28 cellular contexts compared by ENCODE assay signal in genomic region chr16:2704983-2705275, GRCh38.
"Had no signal": no experiment of that assay in that cellular context is flagged by ENCODE, and none has a peak within 500 bp of the region (broad histone marks: within the 10 kb centered on the region; RNA-seq: fewer than 3 reads in every experiment).

No MANE protein-coding gene starts in this region.

- H3K4me1 Mint-ChIP-seq: activated CD4-positive, alpha-beta T cell treated with anti-CD3 and anti-CD28 coated beads for 36 hours; activated CD4-positive, alpha-beta T cell treated with anti-CD3 and anti-CD28 coated beads, Interleukin-2, amount 10 ng/mL, durations not matched to agents 24 days and 14 days; activated CD8-positive, alpha-beta memory T cell treated with anti-CD3 and anti-CD28 coated beads, Interleukin-2, amount 10 ng/mL, durations not matched to agents 7 days and 5 days; central memory CD8-positive, alpha-beta T cell had no signal

- H3K27ac Mint-ChIP-seq: activated CD4-positive, alpha-beta memory T cell treated with anti-CD3 and anti-CD28 coated beads for 36 hours; activated CD4-positive, alpha-beta T cell treated with anti-CD3 and anti-CD28 coated beads for 36 hours; activated CD4-positive, alpha-beta T cell treated with anti-CD3 and anti-CD28 coated beads, Interleukin-2, amount 10 ng/mL, durations not matched to agents 24 days and 14 days; activated CD8-positive, alpha-beta memory T cell treated with anti-CD3 and anti-CD28 coated beads, Interleukin-2, amount 10 ng/mL, durations not matched to agents 7 days and 5 days; activated CD8-positive, alpha-beta T cell treated with anti-CD3 and anti-CD28 coated beads, Interleukin-2, amount 10 ng/mL, durations not matched to agents 7 days and 5 days; activated naive CD8-positive, alpha-beta T cell; activated T-helper 1 cell treated with anti-CD3 and anti-CD28 coated beads, Interleukin-12 subunit alpha, Interleukin-12 subunit beta, Interleukin-2, Interleukin-4 antibody, amounts not matched to agents 30 ng/mL and 10 ng/mL and 1 ng/mL, durations not matched to agents 14 hours and 24 hours and 36 hours; activated T-helper 2 cell treated with anti-CD3 and anti-CD28 coated beads, Interferon-gamma antibody, Interleukin-2, Interleukin-4, amounts not matched to agents 10 μg/mL and 5 μg/mL and 100 μg/mL, durations not matched to agents 14 hours and 24 hours and 36 hours; effector memory CD8-positive, alpha-beta T cell had no signal

- H3K27me3 ChIP-seq: brain microvascular endothelial cell, esophagus muscularis mucosa, foreskin keratinocyte, gastrocnemius medialis had no signal

- DNase-seq: activated CD4-positive, alpha-beta memory T cell treated with anti-CD3 and anti-CD28 coated beads for 36 hours; activated CD4-positive, alpha-beta T cell treated with anti-CD3 and anti-CD28 coated beads for 36 hours; activated CD4-positive, alpha-beta T cell treated with anti-CD3 and anti-CD28 coated beads, Interleukin-2, amount 10 ng/mL, durations not matched to agents 24 days and 14 days; activated CD4-positive, CD25-positive, alpha-beta regulatory T cell; activated CD4-positive, CD25-positive, alpha-beta regulatory T cell treated with anti-CD3 and anti-CD28 coated beads, Interleukin-2, amount 50 U/mL, for 72 hours; activated CD8-positive, alpha-beta memory T cell treated with anti-CD3 and anti-CD28 coated beads, Interleukin-2, amount 10 ng/mL, durations not matched to agents 7 days and 5 days; activated CD8-positive, alpha-beta memory T cell treated with anti-CD3 and anti-CD28 coated beads, Interleukin-2, amount 50 U/mL, for 4 hours; activated CD8-positive, alpha-beta T cell treated with anti-CD3 and anti-CD28 coated beads, Interleukin-2, amount 10 ng/mL, durations not matched to agents 7 days and 5 days; activated effector memory CD4-positive, alpha-beta T cell treated with anti-CD3 and anti-CD28 coated beads, Interleukin-2, amount 50 U/mL, for 16 hours; activated naive CD4-positive, alpha-beta T cell treated with anti-CD3 and anti-CD28 coated beads, Interleukin-2, amount 50 U/mL, for 16 hours; activated T-cell treated with anti-CD3 and anti-CD28 coated beads, Interleukin-2, amount 50 U/mL, for 1 hour; activated T-cell treated with anti-CD3 and anti-CD28 coated beads, Interleukin-2, amount 50 U/mL, for 48 hours; amniotic stem cell; anterior cingulate cortex; brain microvascular endothelial cell; cortex of kidney; dermis blood vessel endothelial cell; effector CD4-positive, alpha-beta T cell; effector memory CD8-positive, alpha-beta T cell; erythroblast; foreskin keratinocyte; gastrocnemius medialis; T-helper 2 cell had no signal

- H3K4me1 ChIP-seq: foreskin keratinocyte had no signal

- H3K36me3 Mint-ChIP-seq: activated naive CD8-positive, alpha-beta T cell had no signal

- H3K27me3 Mint-ChIP-seq: activated CD4-positive, alpha-beta memory T cell treated with anti-CD3 and anti-CD28 coated beads for 36 hours; activated CD4-positive, alpha-beta T cell treated with anti-CD3 and anti-CD28 coated beads for 36 hours; activated CD4-positive, alpha-beta T cell treated with anti-CD3 and anti-CD28 coated beads, Interleukin-2, amount 10 ng/mL, durations not matched to agents 24 days and 14 days; activated CD8-positive, alpha-beta memory T cell treated with anti-CD3 and anti-CD28 coated beads, Interleukin-2, amount 10 ng/mL, durations not matched to agents 7 days and 5 days; activated naive CD8-positive, alpha-beta T cell; central memory CD8-positive, alpha-beta T cell; effector memory CD8-positive, alpha-beta T cell had no signal

- H3K4me3 ChIP-seq: esophagus muscularis mucosa, gastrocnemius medialis had no signal

- H3K9me3 Mint-ChIP-seq: activated CD4-positive, alpha-beta memory T cell treated with anti-CD3 and anti-CD28 coated beads for 36 hours; activated CD4-positive, alpha-beta T cell treated with anti-CD3 and anti-CD28 coated beads, Interleukin-2, amount 10 ng/mL, durations not matched to agents 24 days and 14 days; activated T-helper 1 cell treated with anti-CD3 and anti-CD28 coated beads, Interleukin-12 subunit alpha, Interleukin-12 subunit beta, Interleukin-2, Interleukin-4 antibody, amounts not matched to agents 30 ng/mL and 10 ng/mL and 1 ng/mL, durations not matched to agents 14 hours and 24 hours and 36 hours; activated T-helper 2 cell treated with anti-CD3 and anti-CD28 coated beads, Interferon-gamma antibody, Interleukin-2, Interleukin-4, amounts not matched to agents 10 μg/mL and 5 μg/mL and 100 μg/mL, durations not matched to agents 14 hours and 24 hours and 36 hours; central memory CD8-positive, alpha-beta T cell; effector memory CD8-positive, alpha-beta T cell had no signal

- H3K4me3 Mint-ChIP-seq: activated CD4-positive, alpha-beta memory T cell treated with anti-CD3 and anti-CD28 coated beads for 36 hours; activated CD4-positive, alpha-beta T cell treated with anti-CD3 and anti-CD28 coated beads for 36 hours; activated CD4-positive, alpha-beta T cell treated with anti-CD3 and anti-CD28 coated beads, Interleukin-2, amount 10 ng/mL, durations not matched to agents 24 days and 14 days; activated CD8-positive, alpha-beta memory T cell treated with anti-CD3 and anti-CD28 coated beads, Interleukin-2, amount 10 ng/mL, durations not matched to agents 7 days and 5 days; activated CD8-positive, alpha-beta T cell treated with anti-CD3 and anti-CD28 coated beads, Interleukin-2, amount 10 ng/mL, durations not matched to agents 7 days and 5 days; activated naive CD8-positive, alpha-beta T cell; activated T-helper 1 cell treated with anti-CD3 and anti-CD28 coated beads, Interleukin-12 subunit alpha, Interleukin-12 subunit beta, Interleukin-2, Interleukin-4 antibody, amounts not matched to agents 30 ng/mL and 10 ng/mL and 1 ng/mL, durations not matched to agents 14 hours and 24 hours and 36 hours; central memory CD8-positive, alpha-beta T cell; effector memory CD8-positive, alpha-beta T cell had no signal

- H3K27ac ChIP-seq: brain microvascular endothelial cell, esophagus muscularis mucosa, foreskin keratinocyte had no signal

- H3K9me3 ChIP-seq: esophagus muscularis mucosa, gastrocnemius medialis had no signal

- ATAC-seq: activated CD4-positive, alpha-beta T cell treated with anti-CD3 and anti-CD28 coated beads for 36 hours; activated CD8-positive, alpha-beta memory T cell treated with anti-CD3 and anti-CD28 coated beads, Interleukin-2, amount 10 ng/mL, durations not matched to agents 7 days and 5 days; activated CD8-positive, alpha-beta T cell treated with anti-CD3 and anti-CD28 coated beads, Interleukin-2, amount 10 ng/mL, durations not matched to agents 7 days and 5 days; effector memory CD8-positive, alpha-beta T cell; foreskin keratinocyte; gastrocnemius medialis had no signal
